25 cellular contexts compared by ENCODE assay signal in genomic region chr11:69054397-69055211, GRCh38. TPM values are rescaled to one million over a fixed set of nuclear protein-coding genes. Genes with fewer than 3 reads are reported as not detected.
A peak's percentile ranks its signal among the peaks of the same experiment; 100 is the strongest.
DNase-seq lines count a peak whose midpoint lies in the region; ATAC-seq and TF ChIP-seq lines count a peak whose summit lies in the region.
"Had no signal": no experiment of that assay in that cellular context is flagged by ENCODE, and none has a peak within 500 bp of the region (broad histone marks: within the 10 kb centered on the region; RNA-seq: fewer than 3 reads in every experiment).

No MANE protein-coding gene starts in this region.

- CTCF ChIA-PET in activated B cell treated with CpG ODN at 0.5 μM for 24 hours (lab: Charles Lee), result no interaction called here

- intact Hi-C loops in activated B cell treated with CpG ODN at 0.5 μM for 24 hours (cut with micrococcal nuclease) (loop anchor here (5.0 to 10.0 kb wide), 2 partner anchors 242 to 590 kb away; partner anchors contain the start of gene PPP6R3), right lobe of liver (cut with DNase I) (loop anchor here in 1 of 2 donors (10.0 kb wide), 1 partner anchor 140 kb away; no protein-coding TSS in a partner anchor)

- no peak overlapping the region for H3K9ac ChIP-seq in stomach smooth muscle (ENCODE audit: low read length in 2 of 2)
- H3K9ac ChIP-seq: parathyroid adenoma had no signal

- H3K27me3 ChIP-seq in right lobe of liver (no peaks in the 10 kb centered on the region), stomach smooth muscle (ENCODE audit: control insufficient read depth in 1 of 2, insufficient read depth in 2 of 2, low read length in 2 of 2) (no peaks in the 10 kb centered on the region)
- H3K27me3 ChIP-seq: upper lobe of left lung had no signal

- H3K36me3 Mint-ChIP-seq in IgD-negative memory B cell, result peaks cover 2% of the 10 kb centered on the region
- peaks cover 11% of the 10 kb centered on the region for H3K36me3 Mint-ChIP-seq in activated B cell treated with CpG ODN at 0.5 μM for 24 hours (ENCODE audit: low read depth)

- H3K9me3 Mint-ChIP-seq in IgD-negative memory B cell, result no peaks in the 10 kb centered on the region
- no peaks in the 10 kb centered on the region for H3K9me3 Mint-ChIP-seq in activated B cell treated with CpG ODN at 0.5 μM for 24 hours
- H3K9me3 Mint-ChIP-seq: activated CD8-positive, alpha-beta T cell treated with anti-CD3 and anti-CD28 coated beads for 36 hours; naive thymus-derived CD4-positive, alpha-beta T cell had no signal

- POLR2A ChIA-PET in activated B cell treated with CpG ODN at 0.5 μM for 24 hours (lab: Charles Lee), result interaction anchor here (0.5 kb wide), 1 partner anchor 1608 kb away, joined by 3 read pairs; no protein-coding TSS in a partner anchor

- H3K4me3 Mint-ChIP-seq in IgD-negative memory B cell (peak overlapping the region in 1 of 4 donors; percentile 33), activated B cell treated with CpG ODN at 0.5 μM for 24 hours (no peak overlapping the region)
- H3K4me3 Mint-ChIP-seq: activated CD8-positive, alpha-beta T cell treated with anti-CD3 and anti-CD28 coated beads for 36 hours; naive thymus-derived CD4-positive, alpha-beta T cell had no signal

- peaks cover 0 to 67% (median 30%) of the 10 kb centered on the region in 4 donors for H3K4me1 ChIP-seq in right lobe of liver
- H3K4me1 ChIP-seq in stomach smooth muscle (ENCODE audit: control insufficient read depth, insufficient read depth, low read length), result peaks cover 64% of the 10 kb centered on the region
- H3K4me1 ChIP-seq: parathyroid adenoma had no signal

- DNase-seq in activated B cell treated with CpG ODN at 0.5 μM for 24 hours, result no peak
- DNase-seq in right lobe of liver, result peak in 2 of 3 donors; percentile 13 to 49
- DNase-seq in anterior cingulate cortex (lab: John Stamatoyannopoulos, UW), result no peak
- DNase-seq in middle frontal gyrus (ENCODE audit: extremely low spot score, low spot score), result no peak
- DNase-seq in GOT3 (lab: John Stamatoyannopoulos, UW), result no peak
- DNase-seq in NCI-H748 treated with DMSO at 0.1 percent for 48 hours (lab: John Stamatoyannopoulos, UW), result no peak
- DNase-seq: activated CD8-positive, alpha-beta T cell treated with anti-CD3 and anti-CD28 coated beads for 36 hours; activated naive CD4-positive, alpha-beta T cell; amniotic stem cell; COR-L47; dermis blood vessel endothelial cell; hippocampal formation; naive thymus-derived CD4-positive, alpha-beta T cell; NCI-H1694; NCI-H2227 treated with DMSO at 0.1 percent for 48 hours; stimulated activated naive CD8-positive, alpha-beta T cell treated with anti-CD3 and anti-CD28 coated beads, Interleukin-15, Interleukin-2, amounts not matched to agents 100 U/mL and 50 U/mL, for 24 hours; T-helper 2 cell had no signal

- TF ChIP-seq CTCF in activated B cell treated with CpG ODN at 0.5 μM for 24 hours (IDR thresholded peaks at IDR 0.05), result no peak
- TF ChIP-seq CTCF in right lobe of liver (IDR thresholded peaks at IDR 0.05), result no peak

- H3K27me3 Mint-ChIP-seq in IgD-negative memory B cell (peaks cover 3% of the 10 kb centered on the region), activated B cell treated with CpG ODN at 0.5 μM for 24 hours (no peaks in the 10 kb centered on the region)
- H3K27me3 Mint-ChIP-seq: activated CD8-positive, alpha-beta T cell treated with anti-CD3 and anti-CD28 coated beads for 36 hours; naive thymus-derived CD4-positive, alpha-beta T cell had no signal

- H3K4me3 ChIP-seq in right lobe of liver (peak overlapping the region in 1 of 3 donors; percentile 23), stomach smooth muscle (ENCODE audit: low read length in 2 of 2) (no peak overlapping the region)
- H3K4me3 ChIP-seq: upper lobe of left lung had no signal

- TF ChIP-seq POLR2A in right lobe of liver (IDR thresholded peaks at IDR 0.05), result no peak

- ATAC-seq in activated B cell treated with CpG ODN at 0.5 μM for 24 hours (ENCODE audit: low read depth), result no peak
- ATAC-seq in right lobe of liver, result peak; percentile 1 to 6 (median 2)
- ATAC-seq: activated CD8-positive, alpha-beta T cell treated with anti-CD3 and anti-CD28 coated beads for 36 hours; naive thymus-derived CD4-positive, alpha-beta T cell; Panc1; stimulated activated naive CD8-positive, alpha-beta T cell treated with anti-CD3 and anti-CD28 coated beads, Interleukin-15, Interleukin-2, amounts not matched to agents 100 U/mL and 50 U/mL, for 24 hours had no signal

- peak overlapping the region; percentile 77 to 92 (median 87) for H3K27ac Mint-ChIP-seq in IgD-negative memory B cell
- H3K27ac Mint-ChIP-seq in activated B cell treated with CpG ODN at 0.5 μM for 24 hours, result peak overlapping the region; percentile 65

- WGBS in right lobe of liver (ENCODE audit: insufficient coverage, low coverage, low lambda C conversion rate, missing lambda C conversion rate), result 71% methylated on average over 3 of the region's 31 CpGs

- H3K9me3 ChIP-seq in right lobe of liver (no peaks in the 10 kb centered on the region), stomach smooth muscle (ENCODE audit: control insufficient read depth in 2 of 2, low read length in 2 of 2) (no peaks in the 10 kb centered on the region)
- H3K9me3 ChIP-seq: upper lobe of left lung had no signal

- H3K36me3 ChIP-seq in right lobe of liver, result peaks cover 0 to 22% (median 3%) of the 10 kb centered on the region in 4 donors
- H3K36me3 ChIP-seq in stomach smooth muscle (ENCODE audit: control insufficient read depth in 2 of 2, insufficient read depth in 2 of 2, low read length in 2 of 2), result peaks cover 27 to 33% of the 10 kb centered on the region in 2 donors

- peak overlapping the region in 2 of 3 donors; percentile 79 to 80 for H3K27ac ChIP-seq in right lobe of liver
- H3K27ac ChIP-seq in stomach smooth muscle (ENCODE audit: low read length), result peak overlapping the region; percentile 55
- H3K27ac ChIP-seq: epithelial cell of prostate, parathyroid adenoma had no signal

- H3K4me1 Mint-ChIP-seq in IgD-negative memory B cell (peaks cover 23 to 40% (median 36%) of the 10 kb centered on the region in 3 donors), activated B cell treated with CpG ODN at 0.5 μM for 24 hours (peaks cover 70% of the 10 kb centered on the region)

RNA-seq across cellular contexts. Expression of gene TPCN2, which starts 5.9 kb away (rescaled TPM):
- polyA plus RNA-seq in IgD-negative memory B cell, result 5.7 TPM
- total RNA-seq in activated B cell treated with CpG ODN at 0.5 μM for 24 hours (29.1 and 35.4 TPM in 2 replicates), right lobe of liver (10 to 100 TPM; 10.7 to 27.2 (median 15.6) TPM)

RNA-seq across cellular contexts. Expression of gene MRGPRF, which starts 41.6 kb away (rescaled TPM):
- not detected for polyA plus RNA-seq in IgD-negative memory B cell
- not detected in 2 replicates for total RNA-seq in activated B cell treated with CpG ODN at 0.5 μM for 24 hours
- total RNA-seq in right lobe of liver, result 1 to 10 TPM; 1.6 to 3.4 (median 2.0) TPM
- total RNA-seq: activated CD8-positive, alpha-beta T cell treated with anti-CD3 and anti-CD28 coated beads for 36 hours; Daoy; MCF 10A; naive thymus-derived CD4-positive, alpha-beta T cell had no signal
- polyA plus RNA-seq: naive thymus-derived CD4-positive, alpha-beta T cell had no signal

Comparison
In these comparisons a context has a peak if more than half of its experiments do, and no peak if none do; other contexts are left out.
1. DNase-seq: peak in right lobe of liver (2 of 3); none in activated B cell treated with CpG ODN at 0.5 μM for 24 hours (single experiment), anterior cingulate cortex (0 of 58), middle frontal gyrus (single experiment), GOT3 (single experiment) and NCI-H748 treated with DMSO at 0.1 percent for 48 hours (single experiment).